In genomic region chr7:47846117-47846836, GRCh38 we compare ENCODE assay signal across 14 cellular contexts.
A peak's percentile ranks its signal among the peaks of the same experiment; 100 is the strongest.
DNase-seq lines count a peak whose midpoint lies in the region; ATAC-seq and TF ChIP-seq lines count a peak whose summit lies in the region.
"Had no signal": no experiment of that assay in that cellular context is flagged by ENCODE, and none has a peak within 500 bp of the region (broad histone marks: within the 10 kb centered on the region; RNA-seq: fewer than 3 reads in every experiment).

No MANE protein-coding gene starts in this region.

- DNase-seq in Right ventricle myocardium inferior (ENCODE audit: missing footprints) (no peak), cardiac septum (ENCODE audit: low spot score) (no peak), brain microvascular endothelial cell (peak; percentile 22), left ventricle myocardium superior (no peak), NCI-H446 treated with DMSO at 0.1 percent for 48 hours (lab: John Stamatoyannopoulos, UW) (no peak)
- DNase-seq in activated T-cell treated with anti-CD3 and anti-CD28 coated beads, Interleukin-2, amount 50 U/mL, for 48 hours: no peak
- DNase-seq: activated CD4-positive, alpha-beta T cell treated with anti-CD3 and anti-CD28 coated beads, Interleukin-2, amount 10 ng/mL, durations not matched to agents 24 days and 14 days; activated gamma-delta T cell; cerebellar nuclear complex; DMS153; NCI-H1105 treated with DMSO at 0.1 percent for 48 hours; NCI-H69 had no signal

- H3K27me3 ChIP-seq in brain microvascular endothelial cell (replicated peaks): no peaks in the 10 kb centered on the region

- intact Hi-C loops in Right ventricle myocardium inferior (cut with DNase I) (no loop called here), cardiac septum (cut with DNase I) (loop anchor here (5.0 kb wide), 1 partner anchor 96 kb away; no protein-coding TSS in a partner anchor), left ventricle myocardium superior (cut with micrococcal nuclease) (no loop called here)

- H3K4me3 ChIP-seq in brain microvascular endothelial cell (ENCODE audit: low read depth, low read length): no peak overlapping the region

- in situ Hi-C loops in brain microvascular endothelial cell (cut with HindIII; ENCODE audit: low pct_ligation_motif_present, low sequenced_read_pairs): no loop called here

- H3K27ac ChIP-seq in brain microvascular endothelial cell: no peak overlapping the region

- no peak for TF ChIP-seq CTCF in brain microvascular endothelial cell (IDR thresholded peaks at IDR 0.05; ENCODE audit: low read depth, low read length, missing control alignments)

- H3K36me3 ChIP-seq in brain microvascular endothelial cell (replicated peaks): no peaks in the 10 kb centered on the region

- ATAC-seq in Right ventricle myocardium inferior (peak; percentile 53), left ventricle myocardium superior (peak; percentile 64), HG02870 (IDR thresholded peaks at IDR 0.05; ENCODE audit: unreplicated experiment) (no peak), HG03159 (IDR thresholded peaks at IDR 0.05; ENCODE audit: unreplicated experiment) (no peak)

Comparison
In these comparisons a context has a peak if more than half of its experiments do, and no peak if none do; other contexts are left out.
1. ATAC-seq: peak in Right ventricle myocardium inferior (single experiment) and left ventricle myocardium superior (single experiment); none in HG02870 (single experiment) and HG03159 (single experiment).